In the genomic region with DNA sequence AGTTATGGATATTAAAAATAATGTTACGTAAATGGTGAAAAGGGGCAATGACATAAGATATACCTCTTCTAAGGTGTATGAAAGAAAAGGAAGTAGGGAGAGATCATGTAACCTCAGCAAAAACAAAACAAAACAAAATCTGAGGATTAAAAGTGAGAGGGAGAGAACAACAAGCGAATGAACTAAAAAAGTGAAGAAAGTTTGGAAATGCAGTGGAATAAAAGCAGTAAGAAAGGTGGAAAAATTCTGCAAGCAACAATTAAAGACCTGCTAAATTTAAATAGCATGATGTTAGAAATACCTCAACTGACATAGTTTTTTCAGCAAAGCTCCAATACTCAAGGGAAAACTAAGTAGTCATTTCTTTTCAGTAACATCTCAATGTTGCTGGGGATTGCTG, we compare ENCODE assay signal across 22 cellular contexts.
"Had no signal": no experiment of that assay in that cellular context is flagged by ENCODE, and none has a peak within 500 bp of the region (broad histone marks: within the 10 kb centered on the region; RNA-seq: fewer than 3 reads in every experiment).

No MANE protein-coding gene starts in this region.

- H3K27me3 Mint-ChIP-seq: dendritic cell treated with granulocyte-macrophage colony-stimulating factor and Interleukin-4, amounts not matched to agents 40 ng/mL and 50 ng/mL, for 4 days; effector memory CD8-positive, alpha-beta T cell; memory B cell; naive B cell; stimulated activated memory B cell treated with anti-CD40 and anti-IgM and Interleukin-4, amounts not matched to agents 10 μg/mL and 1 μg/mL and 100 μg/mL, for 72 hours had no signal

- H3K27ac Mint-ChIP-seq: dendritic cell treated with granulocyte-macrophage colony-stimulating factor and Interleukin-4, amounts not matched to agents 40 ng/mL and 50 ng/mL, for 4 days; stimulated activated memory B cell treated with anti-CD40 and anti-IgM and Interleukin-4, amounts not matched to agents 10 μg/mL and 1 μg/mL and 100 μg/mL, for 72 hours had no signal

- H3K27me3 ChIP-seq: esophagus squamous epithelium, gastroesophageal sphincter, neutrophil, spleen, stomach, transverse colon had no signal

- H3K9me3 Mint-ChIP-seq: dendritic cell treated with granulocyte-macrophage colony-stimulating factor and Interleukin-4, amounts not matched to agents 40 ng/mL and 50 ng/mL, for 4 days; effector memory CD8-positive, alpha-beta T cell; memory B cell; naive B cell; stimulated activated memory B cell treated with anti-CD40 and anti-IgM and Interleukin-4, amounts not matched to agents 10 μg/mL and 1 μg/mL and 100 μg/mL, for 72 hours had no signal

- H3K4me3 ChIP-seq: esophagus squamous epithelium, gastroesophageal sphincter, left ventricle myocardium inferior, lower lobe of right lung, spleen, stomach, thoracic aorta, transverse colon had no signal

- H3K4me1 ChIP-seq: esophagus squamous epithelium had no signal

- H3K9me3 ChIP-seq: esophagus squamous epithelium, gastroesophageal sphincter, left ventricle myocardium inferior, lower lobe of right lung, neutrophil, spleen, stomach, thoracic aorta, transverse colon had no signal

- H3K36me3 ChIP-seq: transverse colon had no signal

- DNase-seq: effector memory CD8-positive, alpha-beta T cell; esophagus squamous epithelium; foreskin fibroblast; glutamatergic neuron; kidney; left cardiac atrium; left ventricle myocardium inferior; lower lobe of right lung; naive B cell; spleen; stimulated activated CD4-positive, alpha-beta T cell treated with anti-CD3 and anti-CD28 coated beads, Interleukin-15, amount 100 ng/mL, for 24 hours; stimulated activated CD4-positive, alpha-beta T cell treated with anti-CD3 and anti-CD28 coated beads, Interleukin-1b, Interleukin-23, amount 100 ng/mL, for 48 hours; stimulated activated CD4-positive, alpha-beta T cell treated with anti-CD3 and anti-CD28 coated beads, Interleukin-4, amount 100 ng/mL, for 24 hours; stomach; transverse colon had no signal

- ATAC-seq: effector memory CD8-positive, alpha-beta T cell; gastroesophageal sphincter; left cardiac atrium; lower lobe of right lung; sciatic nerve; stimulated activated memory B cell treated with anti-CD40 and anti-IgM and Interleukin-4, amounts not matched to agents 10 μg/mL and 1 μg/mL and 100 μg/mL, for 72 hours had no signal

- H3K27ac ChIP-seq: esophagus squamous epithelium, gastroesophageal sphincter, left ventricle myocardium inferior, lower lobe of right lung, neutrophil, spleen, stomach, thoracic aorta, transverse colon had no signal

- H3K4me3 Mint-ChIP-seq: dendritic cell treated with granulocyte-macrophage colony-stimulating factor and Interleukin-4, amounts not matched to agents 40 ng/mL and 50 ng/mL, for 4 days; effector memory CD8-positive, alpha-beta T cell; memory B cell; stimulated activated memory B cell treated with anti-CD40 and anti-IgM and Interleukin-4, amounts not matched to agents 10 μg/mL and 1 μg/mL and 100 μg/mL, for 72 hours had no signal
